8 cellular contexts compared by ENCODE assay signal in the genomic region with DNA sequence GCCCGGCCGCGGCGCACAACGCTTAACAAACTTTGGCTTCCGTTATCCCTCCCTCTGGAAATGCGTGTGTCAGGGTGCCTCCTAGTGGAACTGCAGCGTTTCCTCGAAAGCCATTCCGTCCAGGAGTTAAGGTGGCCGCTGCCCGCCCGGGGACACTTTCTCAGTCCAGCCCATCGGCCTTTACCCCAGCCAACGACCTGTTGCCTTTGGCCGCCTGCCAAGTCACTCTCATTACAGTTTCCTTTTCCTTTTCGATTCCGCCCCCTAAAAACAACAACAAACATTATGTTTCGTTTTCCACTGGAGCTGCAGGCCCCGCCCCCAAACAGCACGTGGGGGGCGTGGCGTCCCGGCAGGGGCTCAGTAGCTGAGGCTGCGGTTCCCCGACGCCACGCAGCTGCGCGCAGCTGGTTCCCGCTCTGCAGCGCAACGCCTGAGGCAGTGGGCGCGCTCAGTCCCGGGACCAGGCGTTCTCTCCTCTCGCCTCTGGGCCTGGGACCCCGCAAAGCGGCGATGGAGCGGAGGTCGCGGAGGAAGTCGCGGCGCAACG. TPM values are rescaled to one million over a fixed set of nuclear protein-coding genes. Genes with fewer than 3 reads are reported as not detected.
DNase-seq lines count a peak whose midpoint lies in the region; ATAC-seq and TF ChIP-seq lines count a peak whose summit lies in the region.

Gene HERC5 (plus strand): TSS at position 363 of the 550 bp plus-strand sequence. CDS start 151 bp downstream, at position 514.

- TF ChIP-seq CTCF in A673 (conservative IDR thresholded peaks at IDR 0.05; ENCODE audit: low read depth, low read length) (peak; percentile 53), colonic mucosa (IDR thresholded peaks at IDR 0.05) (peak; percentile 34)

- H3K4me3 ChIP-seq in A673 (ENCODE audit: low read depth, low read length, poor library complexity, severe bottlenecking) (peak within 1 kb of the TSS; percentile 46), colonic mucosa (peak within 1 kb of the TSS; percentile 81)

- BruUV-seq in A673 (replicated peaks; lab: Mats Ljungman, UMichigan): no TSS peak

- H3K4me1 ChIP-seq in A673 (ENCODE audit: insufficient read depth, low read length, poor library complexity, severe bottlenecking): no peaks in the 10 kb centered on the region
- H3K4me1 ChIP-seq in colonic mucosa: no peaks in the 10 kb centered on the region

- intact Hi-C loops in A673 (cut with micrococcal nuclease; ENCODE audit: unreplicated experiment): loop anchor here (10.0 kb wide), 1 partner anchor 92 kb away; no protein-coding TSS in a partner anchor
- intact Hi-C loops in colonic mucosa (cut with DNase I): loop anchor here (2.0 to 10.0 kb wide), 3 partner anchors 55 to 422 kb away; no protein-coding TSS in a partner anchor

- DNase-seq in A673 (ENCODE audit: low spot score): peak; percentile 79
- DNase-seq in NCI-H2227 (lab: John Stamatoyannopoulos, UW; ENCODE audit: unreplicated experiment): peak; percentile 60
- peak; percentile 90 for DNase-seq in activated CD4-positive, alpha-beta T cell treated with anti-CD3 and anti-CD28 coated beads for 1 hour
- DNase-seq in colonic mucosa: peak; percentile 94
- DNase-seq in kidney tubule cell (ENCODE audit: low spot score): peak; percentile 94
- peak; percentile 73 to 77 for DNase-seq in stimulated activated CD4-positive, alpha-beta T cell treated with anti-CD3 and anti-CD28 coated beads, Interleukin-1b, Interleukin-23, amount 100 ng/mL, for 1 hour (ENCODE audit: low read depth in 2 of 2)

- H3K36me3 ChIP-seq in A673 (ENCODE audit: insufficient read depth, low read length, poor library complexity, severe bottlenecking) (no peaks in the 10 kb centered on the region), colonic mucosa (no peaks in the 10 kb centered on the region)

- no peak within 1 kb of the TSS for H3K27ac ChIP-seq in A673 (ENCODE audit: low read depth, low read length, poor library complexity, severe bottlenecking)
- peak within 1 kb of the TSS; percentile 63 for H3K27ac ChIP-seq in colonic mucosa

- H3K9ac ChIP-seq in colonic mucosa (ENCODE audit: low read depth in 2 of 2, low read length in 2 of 2): peak within 1 kb of the TSS in 1 of 2 donors; percentile 71

- H3K9me3 ChIP-seq in A673 (ENCODE audit: low read depth, low read length, poor library complexity, severe bottlenecking) (no peaks in the 10 kb centered on the region), colonic mucosa (no peaks in the 10 kb centered on the region)

- peak; percentile 95 for ATAC-seq in GM18517 (IDR thresholded peaks at IDR 0.05; ENCODE audit: unreplicated experiment)
- peak; percentile 92 for ATAC-seq in HG03039 (IDR thresholded peaks at IDR 0.05; ENCODE audit: unreplicated experiment)

- POLR2A ChIA-PET in A673 (lab: Charles Lee; ENCODE audit: low non-redundant PET): interaction anchor here (0.6 kb wide), 1 partner anchor 22 kb away, joined by 6 read pairs; no protein-coding TSS in a partner anchor

- CTCF ChIA-PET in A673 (lab: Charles Lee): no interaction called here

- H3K27me3 ChIP-seq in A673 (replicated peaks; ENCODE audit: insufficient read depth, low read depth, low read length, poor library complexity) (peaks cover 14% of the 10 kb centered on the region), colonic mucosa (no peaks in the 10 kb centered on the region)

RNA-seq across cellular contexts. Expression of gene HERC5, which starts in this region (rescaled TPM):
- total RNA-seq in A673 (2021) (0.54 and 1.2 TPM in 2 replicates), colonic mucosa (1 to 10 TPM in 1 of 2 donors, under 1 TPM in 1; 0.79 to 1.4 TPM)
